In genomic region chr11:88231894-88232482, GRCh38 we compare ENCODE assay signal across 1 cellular context.
TF ChIP-seq lines count a peak whose summit lies in the region.

No MANE protein-coding gene starts in this region.

TF ChIP-seq in GM23338, 12 proteins besides CTCF, POLR2A, EP300 and RAD21 (continued from another document):
- TF ChIP-seq REST (IDR thresholded peaks at IDR 0.05; ENCODE audit: unreplicated experiment) (no peak), STAT1 (IDR thresholded peaks at IDR 0.05; ENCODE audit: unreplicated experiment) (no peak), ZNF462 (CRISPR knock-in tag; IDR thresholded peaks at IDR 0.05) (no peak), NANOG (IDR thresholded peaks at IDR 0.05; ENCODE audit: borderline replicate concordance) (no peak), EZH2 (IDR thresholded peaks at IDR 0.05; ENCODE audit: low read depth, unreplicated experiment) (no peak), CREB1 (CRISPR knock-in tag; IDR thresholded peaks at IDR 0.05; ENCODE audit: low read depth) (no peak), EZH2phosphoT487 (IDR thresholded peaks at IDR 0.05; ENCODE audit: unreplicated experiment) (no peak)
